ENCODE assay signal across 16 cellular contexts in genomic region chr9:99867968-99868367, GRCh38. TPM values are rescaled to one million over a fixed set of nuclear protein-coding genes. Genes with fewer than 3 reads are reported as not detected.
A peak's percentile ranks its signal among the peaks of the same experiment; 100 is the strongest.
DNase-seq lines count a peak whose midpoint lies in the region; ATAC-seq and TF ChIP-seq lines count a peak whose summit lies in the region.
"Had no signal": no experiment of that assay in that cellular context is flagged by ENCODE, and none has a peak within 500 bp of the region (broad histone marks: within the 10 kb centered on the region; RNA-seq: fewer than 3 reads in every experiment).

No MANE protein-coding gene starts in this region.

- no peak for DNase-seq in natural killer cell treated with Interleukin-12 subunit alpha and Interleukin-12 subunit beta and Interleukin-15 and Interleukin-18, amount 100 ng/mL, for 72 hours (ENCODE audit: low spot score)
- DNase-seq in natural killer cell (no peak), HEK293T (ENCODE audit: extremely low spot score) (no peak), DMS 273 (lab: John Stamatoyannopoulos, UW; ENCODE audit: unreplicated experiment) (no peak), Calu3 (no peak)
- DNase-seq in stimulated activated naive CD8-positive, alpha-beta T cell treated with anti-CD3 and anti-CD28 coated beads, Interleukin-15, amount 100 ng/mL, for 72 hours, result peak in 1 of 2 donors; percentile 27
- DNase-seq: activated CD8-positive, alpha-beta memory T cell treated with anti-CD3 and anti-CD28 coated beads for 24 hours; activated naive CD4-positive, alpha-beta T cell treated with anti-CD3 and anti-CD28 coated beads for 36 hours; left colon; naive thymus-derived CD4-positive, alpha-beta T cell; NCI-H1105 treated with DMSO at 0.1 percent for 48 hours; NCI-H526 treated with DMSO at 0.1 percent for 48 hours; retina; stimulated activated naive CD4-positive, alpha-beta T cell had no signal

- intact Hi-C loops in natural killer cell (cut with micrococcal nuclease) (no loop called here), Calu3 (cut with micrococcal nuclease; ENCODE audit: unreplicated experiment) (no loop called here)

- peak in 1 of 2 donors; percentile 84 for ATAC-seq in natural killer cell treated with Interleukin-12 subunit alpha and Interleukin-12 subunit beta and Interleukin-15 and Interleukin-18, amount 100 ng/mL, for 72 hours
- no peak for ATAC-seq in natural killer cell
- peak; percentile 84 for ATAC-seq in HG02610 (IDR thresholded peaks at IDR 0.05; ENCODE audit: unreplicated experiment)
- peak; percentile 75 for ATAC-seq in HG03571 (IDR thresholded peaks at IDR 0.05; ENCODE audit: unreplicated experiment)
- peak; percentile 87 for ATAC-seq in stimulated activated naive CD8-positive, alpha-beta T cell treated with anti-CD3 and anti-CD28 coated beads, Interleukin-15, amount 100 ng/mL, for 72 hours
- ATAC-seq: left colon; naive thymus-derived CD4-positive, alpha-beta T cell had no signal

- no peaks in the 10 kb centered on the region for H3K27me3 Mint-ChIP-seq in natural killer cell treated with Interleukin-12 subunit alpha and Interleukin-12 subunit beta and Interleukin-15 and Interleukin-18, amount 100 ng/mL, for 72 hours
- H3K27me3 Mint-ChIP-seq in natural killer cell (ENCODE audit: low read depth in 2 of 2), result no peaks in the 10 kb centered on the region
- no peaks in the 10 kb centered on the region for H3K27me3 Mint-ChIP-seq in stimulated activated naive CD8-positive, alpha-beta T cell treated with anti-CD3 and anti-CD28 coated beads, Interleukin-15, amount 100 ng/mL, for 72 hours
- H3K27me3 Mint-ChIP-seq in Calu3 (ENCODE audit: unreplicated experiment), result no peaks in the 10 kb centered on the region
- H3K27me3 Mint-ChIP-seq: naive thymus-derived CD4-positive, alpha-beta T cell had no signal

- CTCF ChIA-PET in HEK293T (lab: Yijun Ruan, JAX) (no interaction called here), Calu3 (lab: Charles Lee) (no interaction called here)

- H3K4me3 Mint-ChIP-seq in natural killer cell treated with Interleukin-12 subunit alpha and Interleukin-12 subunit beta and Interleukin-15 and Interleukin-18, amount 100 ng/mL, for 72 hours, result peak overlapping the region; percentile 33
- H3K4me3 Mint-ChIP-seq in natural killer cell (no peak overlapping the region), Calu3 (ENCODE audit: low read depth, unreplicated experiment) (no peak overlapping the region)
- no peak overlapping the region for H3K4me3 Mint-ChIP-seq in stimulated activated naive CD8-positive, alpha-beta T cell treated with anti-CD3 and anti-CD28 coated beads, Interleukin-15, amount 100 ng/mL, for 72 hours
- H3K4me3 Mint-ChIP-seq: activated naive CD4-positive, alpha-beta T cell treated with anti-CD3 and anti-CD28 coated beads for 36 hours had no signal

- H3K4me1 Mint-ChIP-seq in natural killer cell treated with Interleukin-12 subunit alpha and Interleukin-12 subunit beta and Interleukin-15 and Interleukin-18, amount 100 ng/mL, for 72 hours (ENCODE audit: low read depth in 2 of 2), result peaks cover 13 to 26% of the 10 kb centered on the region in 2 donors
- peaks cover 9% of the 10 kb centered on the region in 2 donors for H3K4me1 Mint-ChIP-seq in natural killer cell
- H3K4me1 Mint-ChIP-seq in stimulated activated naive CD8-positive, alpha-beta T cell treated with anti-CD3 and anti-CD28 coated beads, Interleukin-15, amount 100 ng/mL, for 72 hours, result peaks cover 21% of the 10 kb centered on the region
- H3K4me1 Mint-ChIP-seq in Calu3 (ENCODE audit: low read depth, unreplicated experiment), result no peaks in the 10 kb centered on the region

- no TSS peak for BruUV-seq in Calu3 (replicated peaks; lab: Mats Ljungman, UMichigan)

- TF ChIP-seq CTCF in natural killer cell (IDR thresholded peaks at IDR 0.05), result no peak
- TF ChIP-seq CTCF in Calu3 (IDR thresholded peaks at IDR 0.05; ENCODE audit: unreplicated experiment), result no peak

- peak overlapping the region in 1 of 2 donors; percentile 22 for H3K27ac Mint-ChIP-seq in natural killer cell treated with Interleukin-12 subunit alpha and Interleukin-12 subunit beta and Interleukin-15 and Interleukin-18, amount 100 ng/mL, for 72 hours
- no peak overlapping the region for H3K27ac Mint-ChIP-seq in natural killer cell
- peak overlapping the region in 1 of 2 donors; percentile 69 for H3K27ac Mint-ChIP-seq in stimulated activated naive CD8-positive, alpha-beta T cell treated with anti-CD3 and anti-CD28 coated beads, Interleukin-15, amount 100 ng/mL, for 72 hours
- H3K27ac Mint-ChIP-seq in Calu3 (ENCODE audit: unreplicated experiment), result no peak overlapping the region
- H3K27ac Mint-ChIP-seq: activated naive CD4-positive, alpha-beta T cell treated with anti-CD3 and anti-CD28 coated beads for 36 hours had no signal

- H3K36me3 Mint-ChIP-seq in natural killer cell treated with Interleukin-12 subunit alpha and Interleukin-12 subunit beta and Interleukin-15 and Interleukin-18, amount 100 ng/mL, for 72 hours, result no peaks in the 10 kb centered on the region
- H3K36me3 Mint-ChIP-seq in natural killer cell (no peaks in the 10 kb centered on the region), Calu3 (ENCODE audit: insufficient read depth, unreplicated experiment) (no peaks in the 10 kb centered on the region)

- POLR2A ChIA-PET in HEK293T (lab: Yijun Ruan, JAX), result no interaction called here

- H3K9me3 Mint-ChIP-seq in natural killer cell treated with Interleukin-12 subunit alpha and Interleukin-12 subunit beta and Interleukin-15 and Interleukin-18, amount 100 ng/mL, for 72 hours, result no peaks in the 10 kb centered on the region
- H3K9me3 Mint-ChIP-seq in natural killer cell, result no peaks in the 10 kb centered on the region
- H3K9me3 Mint-ChIP-seq in stimulated activated naive CD8-positive, alpha-beta T cell treated with anti-CD3 and anti-CD28 coated beads, Interleukin-15, amount 100 ng/mL, for 72 hours, result no peaks in the 10 kb centered on the region
- H3K9me3 Mint-ChIP-seq in Calu3 (ENCODE audit: low read depth, unreplicated experiment), result no peaks in the 10 kb centered on the region
- H3K9me3 Mint-ChIP-seq: activated naive CD4-positive, alpha-beta T cell treated with anti-CD3 and anti-CD28 coated beads for 36 hours; naive thymus-derived CD4-positive, alpha-beta T cell had no signal

TF ChIP-seq in HEK293T, 16 proteins besides CTCF, POLR2A, EP300 and RAD21:
- no peak for TF ChIP-seq ZNF384 (IDR thresholded peaks at IDR 0.05)
- TF ChIP-seq LEF1 (IDR thresholded peaks at IDR 0.05; ENCODE audit: borderline replicate concordance), result no peak
- TF ChIP-seq L3MBTL2 (conservative IDR thresholded peaks at IDR 0.05), result no peak
- no peak for TF ChIP-seq TARDBP (IDR thresholded peaks at IDR 0.05)

RNA-seq across cellular contexts. Expression of gene STX17, which starts 38.5 kb away (rescaled TPM):
- 10 to 100 TPM; 19.6 to 32.8 TPM for total RNA-seq in natural killer cell treated with Interleukin-12 subunit alpha and Interleukin-12 subunit beta and Interleukin-15 and Interleukin-18, amount 100 ng/mL, for 72 hours
- total RNA-seq in natural killer cell, result 10 to 100 TPM; 28.4 to 41.5 (median 33.8) TPM
- 21.5 and 22.9 TPM in 2 replicates for total RNA-seq in Calu3 (2022)

RNA-seq across cellular contexts. Expression of gene NR4A3, which starts 46.3 kb away (rescaled TPM):
- 1 to 10 TPM; 1.3 to 2.4 TPM for total RNA-seq in natural killer cell treated with Interleukin-12 subunit alpha and Interleukin-12 subunit beta and Interleukin-15 and Interleukin-18, amount 100 ng/mL, for 72 hours
- total RNA-seq in natural killer cell (10 to 100 TPM; 31.1 to 43.4 (median 38.6) TPM), Calu3 (2022) (0.21 and 0.66 TPM in 2 replicates)

Comparison
In these comparisons a context has a peak if more than half of its experiments do, and no peak if none do; other contexts are left out.
1. RNA of gene NR4A3, which starts 46.3 kb away (total RNA-seq): 31.1 to 43.4 TPM in natural killer cell; 1.3 to 2.4 TPM in natural killer cell treated with Interleukin-12 subunit alpha and Interleukin-12 subunit beta and Interleukin-15 and Interleukin-18, amount 100 ng/mL, for 72 hours and 0.21 to 0.66 TPM in Calu3; every median in the first group is over 4 times any median in the second.
2. ATAC-seq: peak in HG02610 (single experiment), HG03571 (single experiment) and stimulated activated naive CD8-positive, alpha-beta T cell treated with anti-CD3 and anti-CD28 coated beads, Interleukin-15, amount 100 ng/mL, for 72 hours (single experiment); none in natural killer cell (0 of 3).